In the genomic region with DNA sequence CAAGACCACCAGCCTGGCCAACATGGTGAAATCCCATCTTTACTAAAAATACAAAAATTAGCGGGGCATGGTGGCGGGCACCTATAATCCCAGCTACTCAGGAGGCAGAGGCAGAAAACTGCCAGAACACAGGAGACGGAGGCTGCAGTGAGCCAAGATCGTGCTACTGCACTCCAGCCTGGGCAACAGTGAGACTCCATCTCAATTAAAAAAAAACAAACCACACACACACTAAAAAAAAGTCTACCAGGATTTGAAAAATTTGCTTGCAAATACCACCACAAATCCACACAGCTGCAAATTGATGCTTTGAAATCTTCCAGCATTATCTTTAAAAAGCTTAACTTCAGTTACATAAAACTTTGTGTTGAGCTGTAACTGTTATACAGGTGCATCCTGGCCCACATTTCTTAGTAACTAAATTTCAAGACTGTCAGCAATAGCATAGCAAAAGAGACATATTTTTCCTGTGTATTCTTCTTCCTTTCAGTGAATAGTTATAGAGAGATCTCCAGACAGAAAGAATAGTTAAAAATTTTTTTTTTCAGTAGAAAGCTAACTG, we compare ENCODE assay signal across 22 cellular contexts. TPM values are rescaled to one million over a fixed set of nuclear protein-coding genes. Genes with fewer than 3 reads are reported as not detected.
DNase-seq lines count a peak whose midpoint lies in the region; ATAC-seq lines count a peak whose summit lies in the region.
"Had no signal": no experiment of that assay in that cellular context is flagged by ENCODE, and none has a peak within 500 bp of the region (broad histone marks: within the 10 kb centered on the region; RNA-seq: fewer than 3 reads in every experiment).

No MANE protein-coding gene starts in this region.

- peaks cover 69% of the 10 kb centered on the region for H3K4me1 ChIP-seq in CD4-positive, CD25-positive, alpha-beta regulatory T cell (ENCODE audit: control insufficient read depth, insufficient read depth, low read length, poor library complexity, severe bottlenecking)

- no peaks in the 10 kb centered on the region for H3K9me3 Mint-ChIP-seq in activated CD4-positive, alpha-beta T cell treated with anti-CD3 and anti-CD28 coated beads for 36 hours (ENCODE audit: low read depth)
- no peaks in the 10 kb centered on the region for H3K9me3 Mint-ChIP-seq in CD4-positive, CD25-positive, alpha-beta regulatory T cell
- H3K9me3 Mint-ChIP-seq in effector memory CD8-positive, alpha-beta T cell, result no peaks in the 10 kb centered on the region
- H3K9me3 Mint-ChIP-seq: HFFc6, immature natural killer cell had no signal

- H3K36me3 ChIP-seq in CD4-positive, CD25-positive, alpha-beta regulatory T cell (ENCODE audit: control insufficient read depth, insufficient read depth, low read length), result peaks cover 69% of the 10 kb centered on the region

- no peak for DNase-seq in activated CD4-positive, alpha-beta T cell treated with anti-CD3 and anti-CD28 coated beads for 36 hours
- no peak for DNase-seq in activated CD4-positive, alpha-beta T cell treated with anti-CD3 and anti-CD28 coated beads, Interleukin-2, amount 50 U/mL, for 48 hours
- DNase-seq in CD4-positive, CD25-positive, alpha-beta regulatory T cell, result peak in 1 of 3 donors; percentile 16
- DNase-seq in T-helper 17 cell (no peak), NCI-H2171 treated with DMSO at 0.1 percent for 48 hours (lab: John Stamatoyannopoulos, UW) (no peak)
- no peak for DNase-seq in effector memory CD8-positive, alpha-beta T cell
- DNase-seq: 8988T; activated CD4-positive, alpha-beta T cell treated with anti-CD3 and anti-CD28 coated beads for 1 hour; amygdala; dermis blood vessel endothelial cell; HFFc6; immature natural killer cell; left ventricle myocardium superior; NCI-H2107; NCI-H524; psoas muscle; stimulated activated CD4-positive, alpha-beta T cell treated with anti-CD3 and anti-CD28 coated beads, Interleukin-2, amount 100 ng/mL, for 24 hours; T1000; upper lobe of right lung had no signal

- CTCF ChIA-PET in activated CD4-positive, alpha-beta T cell treated with anti-CD3 and anti-CD28 coated beads for 36 hours (lab: Charles Lee), result interaction anchor here (0.7 to 5.4 kb wide), 8 partner anchors 9 to 1827 kb away, joined by 3 to 24 read pairs (median 4); no protein-coding TSS in a partner anchor

- H3K4me3 ChIP-seq in CD4-positive, CD25-positive, alpha-beta regulatory T cell (ENCODE audit: low read depth, low read length), result peak overlapping the region; percentile 15
- H3K4me3 ChIP-seq: cardiac muscle cell, psoas muscle, upper lobe of right lung had no signal

- POLR2A ChIA-PET in activated CD4-positive, alpha-beta T cell treated with anti-CD3 and anti-CD28 coated beads for 36 hours (lab: Charles Lee), result interaction anchor here (0.7 to 1.1 kb wide), 2 partner anchors 11 to 138 kb away, joined by 4 to 6 read pairs; no protein-coding TSS in a partner anchor

- peaks cover 66% of the 10 kb centered on the region for H3K36me3 Mint-ChIP-seq in activated CD4-positive, alpha-beta T cell treated with anti-CD3 and anti-CD28 coated beads for 36 hours (ENCODE audit: low read depth)
- peaks cover 61% of the 10 kb centered on the region for H3K36me3 Mint-ChIP-seq in CD4-positive, CD25-positive, alpha-beta regulatory T cell
- peaks cover 3% of the 10 kb centered on the region for H3K36me3 Mint-ChIP-seq in T-helper 17 cell (ENCODE audit: low read depth)
- peaks cover 86% of the 10 kb centered on the region for H3K36me3 Mint-ChIP-seq in effector memory CD8-positive, alpha-beta T cell (ENCODE audit: insufficient read depth)

- H3K27ac ChIP-seq in CD4-positive, CD25-positive, alpha-beta regulatory T cell (ENCODE audit: insufficient read depth, low read length, poor library complexity, severe bottlenecking), result no peak overlapping the region
- H3K27ac ChIP-seq: cardiac muscle cell, psoas muscle, upper lobe of right lung had no signal

- H3K4me1 Mint-ChIP-seq in activated CD4-positive, alpha-beta T cell treated with anti-CD3 and anti-CD28 coated beads for 36 hours, result peaks cover 77% of the 10 kb centered on the region
- peaks cover 44 to 93% (median 66%) of the 10 kb centered on the region in 4 donors for H3K4me1 Mint-ChIP-seq in CD4-positive, CD25-positive, alpha-beta regulatory T cell
- H3K4me1 Mint-ChIP-seq in T-helper 17 cell, result peaks cover 35% of the 10 kb centered on the region
- peaks cover 29 to 61% of the 10 kb centered on the region in 2 donors for H3K4me1 Mint-ChIP-seq in effector memory CD8-positive, alpha-beta T cell (ENCODE audit: low read depth in 2 of 2)

- no peak for ATAC-seq in activated CD4-positive, alpha-beta T cell treated with anti-CD3 and anti-CD28 coated beads for 36 hours
- no peak for ATAC-seq in CD4-positive, CD25-positive, alpha-beta regulatory T cell (ENCODE audit: low read depth in 2 of 2)
- ATAC-seq in T-helper 17 cell, result no peak
- no peak for ATAC-seq in effector memory CD8-positive, alpha-beta T cell (replicated peaks)
- ATAC-seq in GM18861 (IDR thresholded peaks at IDR 0.05; ENCODE audit: unreplicated experiment), result no peak
- no peak for ATAC-seq in HG02981 (IDR thresholded peaks at IDR 0.05; ENCODE audit: unreplicated experiment)
- ATAC-seq: left ventricle myocardium superior, psoas muscle, upper lobe of right lung had no signal

- peak overlapping the region; percentile 46 for H3K4me3 Mint-ChIP-seq in activated CD4-positive, alpha-beta T cell treated with anti-CD3 and anti-CD28 coated beads for 36 hours
- peak overlapping the region; percentile 63 to 86 (median 72) for H3K4me3 Mint-ChIP-seq in CD4-positive, CD25-positive, alpha-beta regulatory T cell
- peak overlapping the region; percentile 21 for H3K4me3 Mint-ChIP-seq in T-helper 17 cell
- H3K4me3 Mint-ChIP-seq in effector memory CD8-positive, alpha-beta T cell, result peak overlapping the region; percentile 51 to 53
- H3K4me3 Mint-ChIP-seq: HFFc6 had no signal

- H3K27me3 Mint-ChIP-seq in activated CD4-positive, alpha-beta T cell treated with anti-CD3 and anti-CD28 coated beads for 36 hours, result no peaks in the 10 kb centered on the region
- H3K27me3 Mint-ChIP-seq in CD4-positive, CD25-positive, alpha-beta regulatory T cell, result no peaks in the 10 kb centered on the region
- no peaks in the 10 kb centered on the region for H3K27me3 Mint-ChIP-seq in T-helper 17 cell
- no peaks in the 10 kb centered on the region for H3K27me3 Mint-ChIP-seq in effector memory CD8-positive, alpha-beta T cell

- peak overlapping the region; percentile 61 for H3K27ac Mint-ChIP-seq in activated CD4-positive, alpha-beta T cell treated with anti-CD3 and anti-CD28 coated beads for 36 hours
- H3K27ac Mint-ChIP-seq in CD4-positive, CD25-positive, alpha-beta regulatory T cell, result peak overlapping the region; percentile 16 to 25 (median 20)
- peak overlapping the region; percentile 41 for H3K27ac Mint-ChIP-seq in T-helper 17 cell
- peak overlapping the region; percentile 70 to 79 for H3K27ac Mint-ChIP-seq in effector memory CD8-positive, alpha-beta T cell
- H3K27ac Mint-ChIP-seq: HFFc6 had no signal

- intact Hi-C loops in activated CD4-positive, alpha-beta T cell treated with anti-CD3 and anti-CD28 coated beads for 36 hours (cut with DNase I, micrococcal nuclease), result no loop called here

- H3K9me3 ChIP-seq in CD4-positive, CD25-positive, alpha-beta regulatory T cell (ENCODE audit: control insufficient read depth in 2 of 2, low read length in 2 of 2), result no peaks in the 10 kb centered on the region
- no peaks in the 10 kb centered on the region for H3K9me3 ChIP-seq in T-helper 17 cell (ENCODE audit: control insufficient read depth, low read length, poor library complexity, severe bottlenecking)
- H3K9me3 ChIP-seq: psoas muscle, upper lobe of right lung had no signal

- no peaks in the 10 kb centered on the region for H3K27me3 ChIP-seq in CD4-positive, CD25-positive, alpha-beta regulatory T cell (ENCODE audit: control insufficient read depth, insufficient read depth, low read length)
- H3K27me3 ChIP-seq: cardiac muscle cell, upper lobe of right lung had no signal

RNA-seq across cellular contexts. Expression of gene CHD1, which starts 6.8 kb away (rescaled TPM):
- 10 to 100 TPM; 50.8 to 75.5 TPM for total RNA-seq in activated CD4-positive, alpha-beta T cell treated with anti-CD3 and anti-CD28 coated beads for 36 hours
- total RNA-seq in CD4-positive, CD25-positive, alpha-beta regulatory T cell, result 172 TPM
- 10 to 100 TPM in 1 of 4 donors, 1 to 10 TPM in 3; 7.8 to 12.3 (median 8.6) TPM for polyA plus RNA-seq in CD4-positive, CD25-positive, alpha-beta regulatory T cell
- 100 to 1,000 TPM; 170 to 199 TPM for total RNA-seq in T-helper 17 cell

Comparison
In these comparisons a context has a peak if more than half of its experiments do, and no peak if none do; other contexts are left out.
1. H3K27ac Mint-ChIP-seq: peak in every context shown above with its lines; median percentile 74 in effector memory CD8-positive, alpha-beta T cell; 61 in activated CD4-positive, alpha-beta T cell treated with anti-CD3 and anti-CD28 coated beads for 36 hours; 41 in T-helper 17 cell; 20 in CD4-positive, CD25-positive, alpha-beta regulatory T cell.
2. H3K4me3 Mint-ChIP-seq: peak in every context shown above with its lines; median percentile 72 in CD4-positive, CD25-positive, alpha-beta regulatory T cell; 52 in effector memory CD8-positive, alpha-beta T cell; 46 in activated CD4-positive, alpha-beta T cell treated with anti-CD3 and anti-CD28 coated beads for 36 hours; 21 in T-helper 17 cell.